Comparison of ENCODE assay signal across 2 cellular contexts in the genomic region with DNA sequence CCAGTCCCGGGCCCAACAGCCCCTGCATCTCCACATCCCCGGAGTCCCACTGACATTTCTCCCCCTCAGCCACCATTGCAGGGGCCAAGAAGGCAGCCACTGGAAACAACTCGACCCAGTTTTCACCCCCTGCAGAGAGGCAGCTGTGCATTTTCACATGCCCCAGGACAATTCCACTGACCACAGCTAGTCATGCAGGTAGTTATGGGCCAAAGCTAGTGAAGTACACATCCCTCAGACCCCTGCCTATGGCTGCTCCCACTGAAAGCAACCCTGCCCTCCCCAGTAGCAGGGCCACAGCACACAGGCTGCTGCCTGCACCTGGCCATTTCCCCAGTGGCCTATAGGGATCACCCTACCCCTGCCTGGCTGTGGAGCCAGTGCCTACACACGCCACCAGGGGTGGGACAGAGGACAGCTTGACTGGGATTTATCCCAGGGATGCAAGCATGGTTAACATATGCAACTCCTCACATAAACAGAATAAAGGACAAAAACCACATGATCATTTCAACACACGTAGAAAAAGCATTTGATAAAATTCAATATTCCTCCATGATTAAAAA.
A peak's percentile ranks its signal among the peaks of the same experiment; 100 is the strongest.
TF ChIP-seq lines count a peak whose summit lies in the region.

No MANE protein-coding gene starts in this region.

TF ChIP-seq in H1, 55 proteins besides CTCF, POLR2A, EP300 and RAD21:
- TF ChIP-seq PHF8 (conservative IDR thresholded peaks at IDR 0.05; ENCODE audit: low read depth, low read length) (no peak), MAFK (IDR thresholded peaks at IDR 0.05; ENCODE audit: low read depth, low read length) (no peak)

TF ChIP-seq in HepG2, 621 proteins besides CTCF, POLR2A, EP300 and RAD21:
- TF ChIP-seq STAG1 (CRISPR knock-in tag; IDR thresholded peaks at IDR 0.05) (peak; percentile 36; the same call in 1 of the 2 replicates), FLYWCH1 (CRISPR knock-in tag; IDR thresholded peaks at IDR 0.05) (no peak)
